Comparison of ENCODE assay signal across 17 cellular contexts in genomic region chr18:65968605-65969004, GRCh38.
A peak's percentile ranks its signal among the peaks of the same experiment; 100 is the strongest.
DNase-seq lines count a peak whose midpoint lies in the region; TF ChIP-seq lines count a peak whose summit lies in the region.
"Had no signal": no experiment of that assay in that cellular context is flagged by ENCODE, and none has a peak within 500 bp of the region (broad histone marks: within the 10 kb centered on the region; RNA-seq: fewer than 3 reads in every experiment).

No MANE protein-coding gene starts in this region.

- DNase-seq in NCI-H748 (lab: John Stamatoyannopoulos, UW; ENCODE audit: unreplicated experiment) (peak; percentile 13), NCI-H748 treated with DMSO at 0.1 percent for 48 hours (lab: John Stamatoyannopoulos, UW) (no peak), neural progenitor cell (ENCODE audit: low spot score) (peak; percentile 39), NOMO-1 treated with DMSO at 0.1 percent for 48 hours (lab: John Stamatoyannopoulos, UW; ENCODE audit: unreplicated experiment) (no peak), NCI-H774 (lab: John Stamatoyannopoulos, UW) (no peak)
- DNase-seq in activated CD4-positive, CD25-positive, alpha-beta regulatory T cell treated with anti-CD3 and anti-CD28 coated beads, Interleukin-2, amount 50 U/mL, for 72 hours: no peak
- DNase-seq: activated CD4-positive, alpha-beta T cell treated with anti-CD3 and anti-CD28 coated beads, Interleukin-2, amount 50 U/mL, for 4 hours; amniotic stem cell; Caco-2; H7; islet precursor cell; stimulated activated CD4-positive, alpha-beta T cell treated with anti-CD3 and anti-CD28 coated beads, Interleukin-15, amount 100 ng/mL, for 24 hours; substantia nigra had no signal

- H3F3A ChIP-seq in Loucy (ENCODE audit: low read depth) (no peaks in the 10 kb centered on the region), neural progenitor cell (ENCODE audit: low read depth) (no peaks in the 10 kb centered on the region)

- H3K27ac Mint-ChIP-seq in brain (no peak overlapping the region), neural progenitor cell (no peak overlapping the region)
- H3K27ac Mint-ChIP-seq: activated T-helper 1 cell treated with anti-CD3 and anti-CD28 coated beads, Interleukin-12 subunit alpha, Interleukin-12 subunit beta, Interleukin-2, Interleukin-4 antibody, amounts not matched to agents 30 ng/mL and 10 ng/mL and 1 ng/mL, durations not matched to agents 14 hours and 24 hours and 36 hours; T-helper 2 cell treated with Interferon-gamma antibody and Interleukin-4, amounts not matched to agents 5 μg/mL and 100 μg/mL, for 36 hours had no signal

- H3K27me3 ChIP-seq in Loucy (ENCODE audit: insufficient read depth, low read length, poor library complexity, severe bottlenecking) (no peaks in the 10 kb centered on the region), neural progenitor cell (no peaks in the 10 kb centered on the region)

- H3K4me2 ChIP-seq in Loucy (ENCODE audit: low read depth, low read length, poor library complexity, severe bottlenecking): no peak overlapping the region
- H3K4me2 ChIP-seq in neural progenitor cell: no peak overlapping the region

- no peaks in the 10 kb centered on the region for H3K36me3 ChIP-seq in Loucy (ENCODE audit: insufficient read depth, low read length)
- no peaks in the 10 kb centered on the region for H3K36me3 ChIP-seq in neural progenitor cell

- H3K27ac ChIP-seq in neural progenitor cell: no peak overlapping the region

- H3K9ac ChIP-seq in Loucy (ENCODE audit: low read depth, low read length, poor library complexity, severe bottlenecking) (no peak overlapping the region), neural progenitor cell (no peak overlapping the region)

- H3K4me3 Mint-ChIP-seq in brain (no peak overlapping the region), neural progenitor cell (no peak overlapping the region)
- H3K4me3 Mint-ChIP-seq: activated T-helper 1 cell treated with anti-CD3 and anti-CD28 coated beads, Interleukin-12 subunit alpha, Interleukin-12 subunit beta, Interleukin-2, Interleukin-4 antibody, amounts not matched to agents 30 ng/mL and 10 ng/mL and 1 ng/mL, durations not matched to agents 14 hours and 24 hours and 36 hours; T-helper 2 cell treated with Interferon-gamma antibody and Interleukin-4, amounts not matched to agents 5 μg/mL and 100 μg/mL, for 36 hours had no signal

- H3K79me2 ChIP-seq in Loucy (ENCODE audit: insufficient read depth, low read length) (no peaks in the 10 kb centered on the region), neural progenitor cell (ENCODE audit: low read depth) (no peaks in the 10 kb centered on the region)

- H3K9me3 Mint-ChIP-seq in brain (no peaks in the 10 kb centered on the region), neural progenitor cell (no peaks in the 10 kb centered on the region)

- H3K9me2 ChIP-seq in Loucy (replicated peaks; ENCODE audit: low read depth, low read length): no peaks in the 10 kb centered on the region

- TF ChIP-seq CTCF in Loucy (conservative IDR thresholded peaks at IDR 0.05; ENCODE audit: low read length) (peak; percentile 30; the same call in 1 of the 2 replicates), brain (conservative IDR thresholded peaks at IDR 0.05) (peak; percentile 39 to 67), neural progenitor cell (IDR thresholded peaks at IDR 0.05) (peak; percentile 64)

- H4K20me1 ChIP-seq in Loucy (ENCODE audit: insufficient read depth, low read length, poor library complexity, severe bottlenecking): no peaks in the 10 kb centered on the region
- H4K20me1 ChIP-seq in neural progenitor cell (ENCODE audit: low read depth): no peaks in the 10 kb centered on the region

- H3K27me3 Mint-ChIP-seq in brain (no peaks in the 10 kb centered on the region), neural progenitor cell (ENCODE audit: insufficient read depth, low read depth) (no peaks in the 10 kb centered on the region)

- H2AFZ ChIP-seq in Loucy (ENCODE audit: low read length): no peak overlapping the region
- H2AFZ ChIP-seq in neural progenitor cell (replicated peaks): no peak overlapping the region

- H3K36me3 Mint-ChIP-seq in brain (no peaks in the 10 kb centered on the region), neural progenitor cell (no peaks in the 10 kb centered on the region)

- no peaks in the 10 kb centered on the region for H3K4me1 ChIP-seq in Loucy (ENCODE audit: insufficient read depth, low read length, poor library complexity, severe bottlenecking)
- H3K4me1 ChIP-seq in neural progenitor cell: no peaks in the 10 kb centered on the region
- H3K4me1 ChIP-seq: Caco-2 had no signal

- no peaks in the 10 kb centered on the region for H3K4me1 Mint-ChIP-seq in brain
- no peaks in the 10 kb centered on the region for H3K4me1 Mint-ChIP-seq in neural progenitor cell

- H3K4me3 ChIP-seq in Loucy (ENCODE audit: low read length, poor library complexity, severe bottlenecking) (no peak overlapping the region), neural progenitor cell (no peak overlapping the region)

- H3K9me3 ChIP-seq in Loucy (ENCODE audit: insufficient read depth, low read depth, low read length) (no peaks in the 10 kb centered on the region), neural progenitor cell (ENCODE audit: low read depth) (no peaks in the 10 kb centered on the region)
- H3K9me3 ChIP-seq: Caco-2 had no signal

Comparison
In these comparisons a context has a peak if more than half of its experiments do, and no peak if none do; other contexts are left out.
1. DNase-seq: peak in NCI-H748 (single experiment) and neural progenitor cell (single experiment); none in NCI-H748 treated with DMSO at 0.1 percent for 48 hours (single experiment), NOMO-1 treated with DMSO at 0.1 percent for 48 hours (single experiment), NCI-H774 (single experiment) and activated CD4-positive, CD25-positive, alpha-beta regulatory T cell treated with anti-CD3 and anti-CD28 coated beads, Interleukin-2, amount 50 U/mL, for 72 hours (single experiment).
2. Peak in every context shown above with its lines, with median percentiles within 50 percentile points of each other: CTCF ChIP-seq.